23 cellular contexts compared by ENCODE assay signal in genomic region chr2:202814226-202814625, GRCh38.
"Had no signal": no experiment of that assay in that cellular context is flagged by ENCODE, and none has a peak within 500 bp of the region (broad histone marks: within the 10 kb centered on the region; RNA-seq: fewer than 3 reads in every experiment).

No MANE protein-coding gene starts in this region.

- ATAC-seq: effector memory CD8-positive, alpha-beta T cell; left lobe of liver; mucosa of descending colon; natural killer cell treated with Interleukin-12 subunit alpha and Interleukin-12 subunit beta and Interleukin-15 and Interleukin-18, amount 100 ng/mL, for 72 hours; pancreas; sciatic nerve; stimulated activated memory B cell treated with anti-CD40 and anti-IgM and Interleukin-4, amounts not matched to agents 10 μg/mL and 1 μg/mL and 100 μg/mL, for 72 hours; stimulated activated naive CD8-positive, alpha-beta T cell treated with anti-CD3 and anti-CD28 coated beads, Interleukin-15, Interleukin-2, amounts not matched to agents 100 U/mL and 50 U/mL, for 24 hours had no signal

- H3K27ac Mint-ChIP-seq: effector memory CD8-positive, alpha-beta T cell; mesothelial cell of epicardium; naive B cell; natural killer cell treated with Interleukin-12 subunit alpha and Interleukin-12 subunit beta and Interleukin-15 and Interleukin-18, amount 100 ng/mL, for 72 hours; stimulated activated memory B cell treated with anti-CD40 and anti-IgM and Interleukin-4, amounts not matched to agents 10 μg/mL and 1 μg/mL and 100 μg/mL, for 72 hours had no signal

- H3K4me3 ChIP-seq: mucosa of descending colon, pancreas had no signal

- FAIRE-seq: endometrium, frontal cortex, kidney, pancreas had no signal

- H3K36me3 ChIP-seq: neutrophil, pancreas had no signal

- H3K4me1 ChIP-seq: pancreas had no signal

- DNase-seq: cerebellar nuclear complex; cortex of kidney; effector memory CD8-positive, alpha-beta T cell; erythroblast; kidney; mesenchymal stem cell; mucosa of descending colon; naive B cell; pancreas; retina; stimulated activated CD4-positive, alpha-beta T cell treated with anti-CD3 and anti-CD28 coated beads, Interleukin-2, amount 100 ng/mL, for 24 hours; stimulated activated CD4-positive, alpha-beta T cell treated with anti-CD3 and anti-CD28 coated beads, Interleukin-4, amount 100 ng/mL, for 4 hours; stimulated activated naive CD8-positive, alpha-beta T cell treated with anti-CD3 and anti-CD28 coated beads, Interleukin-15, Interleukin-2, amounts not matched to agents 100 U/mL and 50 U/mL, for 24 hours; trophoblast cell had no signal

- H3K9me3 Mint-ChIP-seq: effector memory CD8-positive, alpha-beta T cell; natural killer cell treated with Interleukin-12 subunit alpha and Interleukin-12 subunit beta and Interleukin-15 and Interleukin-18, amount 100 ng/mL, for 72 hours had no signal

- H3K4me3 Mint-ChIP-seq: effector memory CD8-positive, alpha-beta T cell; mesothelial cell of epicardium; naive B cell; natural killer cell treated with Interleukin-12 subunit alpha and Interleukin-12 subunit beta and Interleukin-15 and Interleukin-18, amount 100 ng/mL, for 72 hours; neural crest cell; stimulated activated memory B cell treated with anti-CD40 and anti-IgM and Interleukin-4, amounts not matched to agents 10 μg/mL and 1 μg/mL and 100 μg/mL, for 72 hours had no signal

- H3K27me3 ChIP-seq: neutrophil, pancreas had no signal

- H3K4me1 Mint-ChIP-seq: naive B cell; stimulated activated memory B cell treated with anti-CD40 and anti-IgM and Interleukin-4, amounts not matched to agents 10 μg/mL and 1 μg/mL and 100 μg/mL, for 72 hours had no signal

- H3K27me3 Mint-ChIP-seq: effector memory CD8-positive, alpha-beta T cell; naive B cell; natural killer cell treated with Interleukin-12 subunit alpha and Interleukin-12 subunit beta and Interleukin-15 and Interleukin-18, amount 100 ng/mL, for 72 hours; stimulated activated memory B cell treated with anti-CD40 and anti-IgM and Interleukin-4, amounts not matched to agents 10 μg/mL and 1 μg/mL and 100 μg/mL, for 72 hours had no signal

- H3K9me3 ChIP-seq: neutrophil, pancreas had no signal

- H3K27ac ChIP-seq: neutrophil, pancreas had no signal
